In genomic region chr1:58982259-58982998, GRCh38 we compare ENCODE assay signal across 13 cellular contexts.
DNase-seq lines count a peak whose midpoint lies in the region; ATAC-seq and TF ChIP-seq lines count a peak whose summit lies in the region.
"Had no signal": no experiment of that assay in that cellular context is flagged by ENCODE, and none has a peak within 500 bp of the region (broad histone marks: within the 10 kb centered on the region; RNA-seq: fewer than 3 reads in every experiment).

No MANE protein-coding gene starts in this region.

- peak; percentile 71 for ATAC-seq in GM23338

- H3K9me3 ChIP-seq in parathyroid adenoma (ENCODE audit: control insufficient read depth, low read length): no peaks in the 10 kb centered on the region
- H3K9me3 ChIP-seq: spleen had no signal

- no peaks in the 10 kb centered on the region for H3K27me3 ChIP-seq in GM23338 (ENCODE audit: insufficient read depth)
- no peaks in the 10 kb centered on the region for H3K27me3 ChIP-seq in parathyroid adenoma (ENCODE audit: control insufficient read depth, insufficient read depth, low read length)
- H3K27me3 ChIP-seq: spleen had no signal

- H3K79me2 ChIP-seq in GM23338 (replicated peaks; ENCODE audit: insufficient read depth) (no peaks in the 10 kb centered on the region), parathyroid adenoma (no peaks in the 10 kb centered on the region)

- peaks cover 25% of the 10 kb centered on the region for H3K4me1 Mint-ChIP-seq in GM23338
- H3K4me1 Mint-ChIP-seq in CD14-positive monocyte: peaks cover 38% of the 10 kb centered on the region

- H3K4me2 ChIP-seq in GM23338 (no peak overlapping the region), parathyroid adenoma (ENCODE audit: low read length) (no peak overlapping the region)

- H3K9me2 ChIP-seq in GM23338 (ENCODE audit: insufficient read depth): peaks cover 12% of the 10 kb centered on the region

- peak overlapping the region; percentile 97 for H2AFZ ChIP-seq in GM23338
- peak overlapping the region; percentile 65 for H2AFZ ChIP-seq in parathyroid adenoma

- DNase-seq in GM23338 (ENCODE audit: low spot score): no peak
- peak; percentile 80 for DNase-seq in RPMI7951 (ENCODE audit: low read depth)
- peak; percentile 83 for DNase-seq in fibroblast of villous mesenchyme (ENCODE audit: low read depth)
- no peak for DNase-seq in C1 segment of cervical spinal cord (lab: John Stamatoyannopoulos, UW)
- no peak for DNase-seq in CD14-positive monocyte (ENCODE audit: low spot score)
- DNase-seq in ecto neural progenitor cell (ENCODE audit: low spot score): no peak
- no peak for DNase-seq in activated CD8-positive, alpha-beta memory T cell treated with anti-CD3 and anti-CD28 coated beads, Interleukin-2, amount 50 U/mL, for 48 hours
- DNase-seq: DMS53, Karpas-422, mammary epithelial cell, NCI-H526 treated with DMSO at 0.1 percent for 48 hours, spleen had no signal

- no peaks in the 10 kb centered on the region for H3F3A ChIP-seq in GM23338 (replicated peaks; ENCODE audit: low read depth)

- no peak overlapping the region for H3K27ac ChIP-seq in GM23338 (ENCODE audit: low read depth)
- no peak overlapping the region for H3K27ac ChIP-seq in parathyroid adenoma
- H3K27ac ChIP-seq: spleen had no signal

- intact Hi-C loops in CD14-positive monocyte (cut with micrococcal nuclease): no loop called here

- no peak overlapping the region for H3K4me3 Mint-ChIP-seq in GM23338
- H3K4me3 Mint-ChIP-seq in CD14-positive monocyte: no peak overlapping the region

- H3K27ac Mint-ChIP-seq in GM23338: no peak overlapping the region
- H3K27ac Mint-ChIP-seq in CD14-positive monocyte: no peak overlapping the region

- H3K4me1 ChIP-seq in GM23338 (ENCODE audit: insufficient read depth) (peaks cover 3% of the 10 kb centered on the region; the same call in 1 of the 2 replicates), parathyroid adenoma (peaks cover 16% of the 10 kb centered on the region)

- no peaks in the 10 kb centered on the region for H3K36me3 ChIP-seq in GM23338 (ENCODE audit: insufficient read depth)
- no peaks in the 10 kb centered on the region for H3K36me3 ChIP-seq in parathyroid adenoma (ENCODE audit: control insufficient read depth, insufficient read depth, low read length)
- H3K36me3 ChIP-seq: spleen had no signal

- peaks cover 3% of the 10 kb centered on the region for H3K27me3 Mint-ChIP-seq in GM23338 (ENCODE audit: insufficient read depth, low read depth, poor library complexity)
- H3K27me3 Mint-ChIP-seq in CD14-positive monocyte (ENCODE audit: low read depth in 3 of 3): peaks cover 0 to 5% (median 2%) of the 10 kb centered on the region in 3 donors

- H3K9me3 Mint-ChIP-seq in GM23338: no peaks in the 10 kb centered on the region
- H3K9me3 Mint-ChIP-seq in CD14-positive monocyte: peaks cover 0 to 3% (median 0%) of the 10 kb centered on the region in 7 donors

- H3K4me3 ChIP-seq in GM23338 (no peak overlapping the region), fibroblast of villous mesenchyme (ENCODE audit: low read depth, low read length) (no peak overlapping the region), parathyroid adenoma (ENCODE audit: low read depth, low read length) (no peak overlapping the region)
- H3K4me3 ChIP-seq: spleen had no signal

- no peaks in the 10 kb centered on the region for H3K36me3 Mint-ChIP-seq in GM23338 (ENCODE audit: low read depth)
- no peaks in the 10 kb centered on the region for H3K36me3 Mint-ChIP-seq in CD14-positive monocyte

- TF ChIP-seq CTCF in GM23338 (conservative IDR thresholded peaks at IDR 0.05; ENCODE audit: low read depth in 2 of 2): no peak
- TF ChIP-seq CTCF in fibroblast of villous mesenchyme (IDR thresholded peaks at IDR 0.05; ENCODE audit: insufficient read depth, low read depth, low read length): no peak
- TF ChIP-seq CTCF in parathyroid adenoma (IDR thresholded peaks at IDR 0.05): no peak
- TF ChIP-seq CTCF in CD14-positive monocyte (IDR thresholded peaks at IDR 0.05): no peak

- no peaks in the 10 kb centered on the region for H4K20me1 ChIP-seq in GM23338 (replicated peaks; ENCODE audit: insufficient read depth)

- H3K9ac ChIP-seq in parathyroid adenoma: no peak overlapping the region

TF ChIP-seq in GM23338, 12 proteins besides CTCF, POLR2A, EP300 and RAD21 (continues in another document):
- TF ChIP-seq EZH2phosphoT487 (IDR thresholded peaks at IDR 0.05; ENCODE audit: unreplicated experiment) (no peak), STAT1 (IDR thresholded peaks at IDR 0.05; ENCODE audit: unreplicated experiment) (no peak), ETS1 (IDR thresholded peaks at IDR 0.05) (no peak), EZH2 (IDR thresholded peaks at IDR 0.05; ENCODE audit: low read depth, unreplicated experiment) (no peak), ZNF114 (CRISPR knock-in tag; IDR thresholded peaks at IDR 0.05) (no peak), POLR2AphosphoS5 (IDR thresholded peaks at IDR 0.05; ENCODE audit: low read depth) (no peak), ZNF462 (CRISPR knock-in tag; IDR thresholded peaks at IDR 0.05) (no peak; the same call in 1 of the 2 replicates), CREB1 (CRISPR knock-in tag; IDR thresholded peaks at IDR 0.05; ENCODE audit: low read depth) (no peak), NANOG (IDR thresholded peaks at IDR 0.05; ENCODE audit: borderline replicate concordance) (no peak), JUNB (IDR thresholded peaks at IDR 0.05; ENCODE audit: unreplicated experiment) (no peak), ZNF331 (CRISPR knock-in tag; IDR thresholded peaks at IDR 0.05; ENCODE audit: low read depth) (no peak)

Comparison
In these comparisons a context has a peak if more than half of its experiments do, and no peak if none do; other contexts are left out.
1. DNase-seq: peak in RPMI7951 (single experiment) and fibroblast of villous mesenchyme (single experiment); none in GM23338 (single experiment), C1 segment of cervical spinal cord (0 of 14), CD14-positive monocyte (single experiment), ecto neural progenitor cell (single experiment) and activated CD8-positive, alpha-beta memory T cell treated with anti-CD3 and anti-CD28 coated beads, Interleukin-2, amount 50 U/mL, for 48 hours (single experiment).